ENCODE assay signal across 1 cellular context in genomic region chr10:126938121-126938520, GRCh38. TPM values are rescaled to one million over a fixed set of nuclear protein-coding genes. Genes with fewer than 3 reads are reported as not detected.
"Had no signal": no experiment of that assay in that cellular context is flagged by ENCODE, and none has a peak within 500 bp of the region (broad histone marks: within the 10 kb centered on the region; RNA-seq: fewer than 3 reads in every experiment).

No MANE protein-coding gene starts in this region.

RNA-seq across cellular contexts. Expression of gene DOCK1, which starts 32.9 kb away (rescaled TPM):
- total RNA-seq: naive thymus-derived CD8-positive, alpha-beta T cell had no signal
